In the genomic region with DNA sequence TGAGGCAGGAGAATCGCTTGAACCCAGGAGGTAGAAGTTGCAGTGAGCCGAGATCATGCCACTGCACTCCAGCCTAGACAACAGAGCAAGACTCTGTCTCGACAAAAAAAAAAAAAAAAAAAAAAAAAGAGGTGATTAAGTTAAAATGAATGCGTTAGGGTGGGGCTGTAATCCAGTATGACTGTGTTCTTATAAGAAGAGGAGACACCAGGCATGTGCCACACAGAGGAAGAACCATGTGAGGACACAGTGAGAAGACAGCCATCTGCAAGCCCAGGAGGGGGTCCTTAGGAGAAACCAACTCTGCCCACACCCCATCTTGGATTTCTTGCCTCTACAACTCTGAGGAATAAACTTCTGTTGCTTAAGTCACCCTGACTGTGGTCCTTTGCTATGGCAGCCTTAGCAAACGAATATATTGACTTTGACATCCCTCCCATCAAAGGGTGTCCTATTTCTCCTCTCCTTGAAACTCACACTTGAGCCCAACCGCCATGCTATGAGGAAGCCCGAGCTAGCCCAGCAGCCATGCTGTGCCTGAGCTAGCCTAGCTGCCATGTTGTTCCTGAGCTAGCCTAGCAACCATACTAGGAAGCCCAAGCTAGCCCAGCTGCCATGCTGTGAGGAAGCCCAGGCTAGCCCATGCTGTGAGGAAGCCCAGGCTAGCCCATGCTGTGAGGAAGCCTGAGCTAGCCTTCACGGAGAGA, we compare ENCODE assay signal across 3 cellular contexts.
TF ChIP-seq lines count a peak whose summit lies in the region.

No MANE protein-coding gene starts in this region.

TF ChIP-seq in SK-N-SH treated with all-trans-retinoic acid at 6 μM for 48 hours, 23 proteins besides CTCF, POLR2A, EP300 and RAD21:
- TF ChIP-seq BACH2 (CRISPR knock-in tag; IDR thresholded peaks at IDR 0.05; ENCODE audit: borderline replicate concordance), result no peak
- no peak for TF ChIP-seq CSDC2 (CRISPR knock-in tag; IDR thresholded peaks at IDR 0.05)
- TF ChIP-seq ZNF565 (CRISPR knock-in tag; conservative IDR thresholded peaks at IDR 0.05; ENCODE audit: low read depth), result no peak
- no peak for TF ChIP-seq TCF4 (CRISPR knock-in tag; IDR thresholded peaks at IDR 0.05; ENCODE audit: borderline replicate concordance)
- no peak for TF ChIP-seq ZC3H10 (CRISPR knock-in tag; IDR thresholded peaks at IDR 0.05)
- TF ChIP-seq OSR1 (CRISPR knock-in tag; IDR thresholded peaks at IDR 0.05), result no peak
- TF ChIP-seq TOX (CRISPR knock-in tag; IDR thresholded peaks at IDR 0.05; ENCODE audit: borderline replicate concordance), result no peak
- TF ChIP-seq, protein P1, sequence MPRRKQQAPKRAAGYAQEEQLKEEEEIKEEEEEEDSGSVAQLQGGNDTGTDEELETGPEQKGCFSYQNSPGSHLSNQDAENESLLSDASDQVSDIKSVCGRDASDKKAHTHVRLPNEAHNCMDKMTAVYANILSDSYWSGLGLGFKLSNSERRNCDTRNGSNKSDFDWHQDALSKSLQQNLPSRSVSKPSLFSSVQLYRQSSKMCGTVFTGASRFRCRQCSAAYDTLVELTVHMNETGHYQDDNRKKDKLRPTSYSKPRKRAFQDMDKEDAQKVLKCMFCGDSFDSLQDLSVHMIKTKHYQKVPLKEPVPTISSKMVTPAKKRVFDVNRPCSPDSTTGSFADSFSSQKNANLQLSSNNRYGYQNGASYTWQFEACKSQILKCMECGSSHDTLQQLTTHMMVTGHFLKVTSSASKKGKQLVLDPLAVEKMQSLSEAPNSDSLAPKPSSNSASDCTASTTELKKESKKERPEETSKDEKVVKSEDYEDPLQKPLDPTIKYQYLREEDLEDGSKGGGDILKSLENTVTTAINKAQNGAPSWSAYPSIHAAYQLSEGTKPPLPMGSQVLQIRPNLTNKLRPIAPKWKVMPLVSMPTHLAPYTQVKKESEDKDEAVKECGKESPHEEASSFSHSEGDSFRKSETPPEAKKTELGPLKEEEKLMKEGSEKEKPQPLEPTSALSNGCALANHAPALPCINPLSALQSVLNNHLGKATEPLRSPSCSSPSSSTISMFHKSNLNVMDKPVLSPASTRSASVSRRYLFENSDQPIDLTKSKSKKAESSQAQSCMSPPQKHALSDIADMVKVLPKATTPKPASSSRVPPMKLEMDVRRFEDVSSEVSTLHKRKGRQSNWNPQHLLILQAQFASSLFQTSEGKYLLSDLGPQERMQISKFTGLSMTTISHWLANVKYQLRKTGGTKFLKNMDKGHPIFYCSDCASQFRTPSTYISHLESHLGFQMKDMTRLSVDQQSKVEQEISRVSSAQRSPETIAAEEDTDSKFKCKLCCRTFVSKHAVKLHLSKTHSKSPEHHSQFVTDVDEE (CRISPR knock-in tag; IDR thresholded peaks at IDR 0.05), result no peak
- TF ChIP-seq, protein P2, sequence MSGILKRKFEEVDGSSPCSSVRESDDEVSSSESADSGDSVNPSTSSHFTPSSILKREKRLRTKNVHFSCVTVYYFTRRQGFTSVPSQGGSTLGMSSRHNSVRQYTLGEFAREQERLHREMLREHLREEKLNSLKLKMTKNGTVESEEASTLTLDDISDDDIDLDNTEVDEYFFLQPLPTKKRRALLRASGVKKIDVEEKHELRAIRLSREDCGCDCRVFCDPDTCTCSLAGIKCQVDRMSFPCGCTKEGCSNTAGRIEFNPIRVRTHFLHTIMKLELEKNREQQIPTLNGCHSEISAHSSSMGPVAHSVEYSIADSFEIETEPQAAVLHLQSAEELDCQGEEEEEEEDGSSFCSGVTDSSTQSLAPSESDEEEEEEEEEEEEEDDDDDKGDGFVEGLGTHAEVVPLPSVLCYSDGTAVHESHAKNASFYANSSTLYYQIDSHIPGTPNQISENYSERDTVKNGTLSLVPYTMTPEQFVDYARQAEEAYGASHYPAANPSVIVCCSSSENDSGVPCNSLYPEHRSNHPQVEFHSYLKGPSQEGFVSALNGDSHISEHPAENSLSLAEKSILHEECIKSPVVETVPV (CRISPR knock-in tag; IDR thresholded peaks at IDR 0.05), result no peak
- no peak for TF ChIP-seq ARNTL (CRISPR knock-in tag; IDR thresholded peaks at IDR 0.05; ENCODE audit: borderline replicate concordance, low read depth)
- TF ChIP-seq ISL1 (CRISPR knock-in tag; IDR thresholded peaks at IDR 0.05), result no peak
- no peak for TF ChIP-seq RARB (CRISPR knock-in tag; IDR thresholded peaks at IDR 0.05)
TF ChIP-seq in SK-N-SH treated with all-trans-retinoic acid at 6 μM for 48 hours: peak in this region for 0.

TF ChIP-seq in SK-N-SH, 30 proteins besides CTCF, POLR2A, EP300 and RAD21 (continues in another document):
- no peak for TF ChIP-seq NFIC (IDR thresholded peaks at IDR 0.05; ENCODE audit: borderline replicate concordance)
- TF ChIP-seq, protein P3, sequence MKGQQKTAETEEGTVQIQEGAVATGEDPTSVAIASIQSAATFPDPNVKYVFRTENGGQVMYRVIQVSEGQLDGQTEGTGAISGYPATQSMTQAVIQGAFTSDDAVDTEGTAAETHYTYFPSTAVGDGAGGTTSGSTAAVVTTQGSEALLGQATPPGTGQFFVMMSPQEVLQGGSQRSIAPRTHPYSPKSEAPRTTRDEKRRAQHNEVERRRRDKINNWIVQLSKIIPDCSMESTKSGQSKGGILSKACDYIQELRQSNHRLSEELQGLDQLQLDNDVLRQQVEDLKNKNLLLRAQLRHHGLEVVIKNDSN (IDR thresholded peaks at IDR 0.05; ENCODE audit: borderline replicate concordance, low read depth), result no peak
- no peak for TF ChIP-seq MXI1 (IDR thresholded peaks at IDR 0.05; ENCODE audit: low read depth, low read length)
- TF ChIP-seq SIN3A (IDR thresholded peaks at IDR 0.05; ENCODE audit: borderline replicate concordance, low read depth, low read length), result no peak
- no peak for TF ChIP-seq FOXJ3 (CRISPR knock-in tag; IDR thresholded peaks at IDR 0.05)
- no peak for TF ChIP-seq TCF12 (IDR thresholded peaks at IDR 0.05)
- TF ChIP-seq YY1 (IDR thresholded peaks at IDR 0.05; ENCODE audit: low read depth), result no peak
- TF ChIP-seq POLR2AphosphoS5 (IDR thresholded peaks at IDR 0.05; ENCODE audit: low read depth, low read length), result no peak
- no peak for TF ChIP-seq FOXM1 (IDR thresholded peaks at IDR 0.05; ENCODE audit: low read depth)
- TF ChIP-seq, protein P4, sequence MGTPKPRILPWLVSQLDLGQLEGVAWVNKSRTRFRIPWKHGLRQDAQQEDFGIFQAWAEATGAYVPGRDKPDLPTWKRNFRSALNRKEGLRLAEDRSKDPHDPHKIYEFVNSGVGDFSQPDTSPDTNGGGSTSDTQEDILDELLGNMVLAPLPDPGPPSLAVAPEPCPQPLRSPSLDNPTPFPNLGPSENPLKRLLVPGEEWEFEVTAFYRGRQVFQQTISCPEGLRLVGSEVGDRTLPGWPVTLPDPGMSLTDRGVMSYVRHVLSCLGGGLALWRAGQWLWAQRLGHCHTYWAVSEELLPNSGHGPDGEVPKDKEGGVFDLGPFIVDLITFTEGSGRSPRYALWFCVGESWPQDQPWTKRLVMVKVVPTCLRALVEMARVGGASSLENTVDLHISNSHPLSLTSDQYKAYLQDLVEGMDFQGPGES (IDR thresholded peaks at IDR 0.05; ENCODE audit: low read depth, low read length), result no peak
- TF ChIP-seq, protein P5, sequence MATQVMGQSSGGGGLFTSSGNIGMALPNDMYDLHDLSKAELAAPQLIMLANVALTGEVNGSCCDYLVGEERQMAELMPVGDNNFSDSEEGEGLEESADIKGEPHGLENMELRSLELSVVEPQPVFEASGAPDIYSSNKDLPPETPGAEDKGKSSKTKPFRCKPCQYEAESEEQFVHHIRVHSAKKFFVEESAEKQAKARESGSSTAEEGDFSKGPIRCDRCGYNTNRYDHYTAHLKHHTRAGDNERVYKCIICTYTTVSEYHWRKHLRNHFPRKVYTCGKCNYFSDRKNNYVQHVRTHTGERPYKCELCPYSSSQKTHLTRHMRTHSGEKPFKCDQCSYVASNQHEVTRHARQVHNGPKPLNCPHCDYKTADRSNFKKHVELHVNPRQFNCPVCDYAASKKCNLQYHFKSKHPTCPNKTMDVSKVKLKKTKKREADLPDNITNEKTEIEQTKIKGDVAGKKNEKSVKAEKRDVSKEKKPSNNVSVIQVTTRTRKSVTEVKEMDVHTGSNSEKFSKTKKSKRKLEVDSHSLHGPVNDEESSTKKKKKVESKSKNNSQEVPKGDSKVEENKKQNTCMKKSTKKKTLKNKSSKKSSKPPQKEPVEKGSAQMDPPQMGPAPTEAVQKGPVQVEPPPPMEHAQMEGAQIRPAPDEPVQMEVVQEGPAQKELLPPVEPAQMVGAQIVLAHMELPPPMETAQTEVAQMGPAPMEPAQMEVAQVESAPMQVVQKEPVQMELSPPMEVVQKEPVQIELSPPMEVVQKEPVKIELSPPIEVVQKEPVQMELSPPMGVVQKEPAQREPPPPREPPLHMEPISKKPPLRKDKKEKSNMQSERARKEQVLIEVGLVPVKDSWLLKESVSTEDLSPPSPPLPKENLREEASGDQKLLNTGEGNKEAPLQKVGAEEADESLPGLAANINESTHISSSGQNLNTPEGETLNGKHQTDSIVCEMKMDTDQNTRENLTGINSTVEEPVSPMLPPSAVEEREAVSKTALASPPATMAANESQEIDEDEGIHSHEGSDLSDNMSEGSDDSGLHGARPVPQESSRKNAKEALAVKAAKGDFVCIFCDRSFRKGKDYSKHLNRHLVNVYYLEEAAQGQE (IDR thresholded peaks at IDR 0.05; ENCODE audit: low read depth, low read length), result no peak
- TF ChIP-seq, protein P6, sequence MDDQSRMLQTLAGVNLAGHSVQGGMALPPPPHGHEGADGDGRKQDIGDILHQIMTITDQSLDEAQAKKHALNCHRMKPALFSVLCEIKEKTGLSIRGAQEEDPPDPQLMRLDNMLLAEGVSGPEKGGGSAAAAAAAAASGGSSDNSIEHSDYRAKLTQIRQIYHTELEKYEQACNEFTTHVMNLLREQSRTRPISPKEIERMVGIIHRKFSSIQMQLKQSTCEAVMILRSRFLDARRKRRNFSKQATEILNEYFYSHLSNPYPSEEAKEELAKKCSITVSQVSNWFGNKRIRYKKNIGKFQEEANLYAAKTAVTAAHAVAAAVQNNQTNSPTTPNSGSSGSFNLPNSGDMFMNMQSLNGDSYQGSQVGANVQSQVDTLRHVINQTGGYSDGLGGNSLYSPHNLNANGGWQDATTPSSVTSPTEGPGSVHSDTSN (IDR thresholded peaks at IDR 0.05), result no peak
- TF ChIP-seq GATA2 (CRISPR knock-in tag; IDR thresholded peaks at IDR 0.05), result no peak

TF ChIP-seq in H1, 55 proteins besides CTCF, POLR2A, EP300 and RAD21:
- TF ChIP-seq YY1 (IDR thresholded peaks at IDR 0.05; ENCODE audit: low read depth, low read length) (0 out of 2 replicates have a peak, but pooled peaks have one; percentile 19), JUN (IDR thresholded peaks at IDR 0.05; ENCODE audit: low read depth, low read length) (no peak)
